Comparison of ENCODE assay signal across 29 cellular contexts in the genomic region with DNA sequence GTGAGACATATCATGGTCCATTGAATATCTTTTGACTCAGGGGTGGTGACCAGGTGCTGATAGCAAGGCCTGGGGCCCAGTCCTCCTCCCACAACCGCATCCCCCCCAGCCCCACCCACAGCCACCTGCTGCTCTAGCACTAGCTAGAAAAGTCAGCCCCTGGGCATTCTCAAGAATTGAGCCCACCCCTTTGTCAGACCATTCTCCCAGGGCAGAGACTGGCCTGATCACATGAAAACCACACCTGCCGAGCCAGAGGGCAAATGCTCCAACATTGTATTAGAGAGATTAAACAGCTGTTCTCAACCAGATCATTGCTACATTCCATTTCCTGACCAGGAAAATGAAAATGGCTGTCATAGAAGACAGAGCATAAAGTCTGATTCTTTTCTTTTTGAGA.
"Had no signal": no experiment of that assay in that cellular context is flagged by ENCODE, and none has a peak within 500 bp of the region (broad histone marks: within the 10 kb centered on the region; RNA-seq: fewer than 3 reads in every experiment).

No MANE protein-coding gene starts in this region.

- H3K9me3 ChIP-seq: gastroesophageal sphincter, ovary, prostate gland, suprapubic skin, tibial nerve, uterus had no signal

- H3K27ac ChIP-seq: brain microvascular endothelial cell, coronary artery, dorsolateral prefrontal cortex, gastroesophageal sphincter, hepatocyte, ovary, prostate gland, suprapubic skin, tibial nerve, uterus had no signal

- H3K36me3 ChIP-seq: brain microvascular endothelial cell, gastroesophageal sphincter, ovary, prostate gland, suprapubic skin, tibial nerve, uterus had no signal

- H3K27me3 ChIP-seq: dorsolateral prefrontal cortex, gastroesophageal sphincter, hepatocyte, ovary, suprapubic skin, tibial nerve, uterus had no signal

- DNase-seq: activated CD4-positive, alpha-beta memory T cell treated with anti-CD3 and anti-CD28 coated beads, Interleukin-2, amount 10 ng/mL, durations not matched to agents 7 days and 5 days; activated CD4-positive, alpha-beta T cell treated with anti-CD3 and anti-CD28 coated beads, Interleukin-2, amount 10 ng/mL, durations not matched to agents 24 days and 14 days; activated CD4-positive, CD25-positive, alpha-beta regulatory T cell treated with anti-CD3 and anti-CD28 coated beads, Interleukin-2, amount 50 U/mL, for 72 hours; activated CD8-positive, alpha-beta memory T cell treated with anti-CD3 and anti-CD28 coated beads, Interleukin-2, amount 50 U/mL, for 48 hours; activated gamma-delta T cell; activated naive CD4-positive, alpha-beta T cell treated with anti-CD3 and anti-CD28 coated beads, Interleukin-2, amount 50 U/mL, for 16 hours; activated T-cell treated with anti-CD3 and anti-CD28 coated beads, Interleukin-2, amount 50 U/mL, for 24 hours; amniotic stem cell; brain microvascular endothelial cell; dorsolateral prefrontal cortex; effector memory CD4-positive, alpha-beta T cell; islet precursor cell; left cardiac atrium; mammary epithelial cell; naive thymus-derived CD4-positive, alpha-beta T cell; ovary; retina; small intestine; stimulated activated CD4-positive, alpha-beta T cell treated with anti-CD3 and anti-CD28 coated beads, Interleukin-1b, Interleukin-23, amount 100 ng/mL, for 48 hours; stimulated activated CD4-positive, alpha-beta T cell treated with anti-CD3 and anti-CD28 coated beads, Interleukin-4, amount 100 ng/mL, for 4 hours; stimulated activated CD8-positive, alpha-beta memory T cell treated with anti-CD3 and anti-CD28 coated beads, Interleukin-4, amount 100 ng/mL, for 48 hours; stimulated activated naive B cell treated with anti-CD40 and anti-IgM and Interleukin-4, amounts not matched to agents 10 μg/mL and 1 μg/mL and 100 μg/mL, for 72 hours; uterus had no signal

- H3K4me1 ChIP-seq: gastroesophageal sphincter, prostate gland, suprapubic skin, tibial nerve, uterus had no signal

- H3K4me3 ChIP-seq: coronary artery, dorsolateral prefrontal cortex, gastroesophageal sphincter, hepatocyte, ovary, prostate gland, suprapubic skin, tibial nerve, uterus had no signal
